ENCODE assay signal across 8 cellular contexts in genomic region chr4:154743683-154744340, GRCh38. TPM values are rescaled to one million over a fixed set of nuclear protein-coding genes. Genes with fewer than 3 reads are reported as not detected.
DNase-seq lines count a peak whose midpoint lies in the region; ATAC-seq and TF ChIP-seq lines count a peak whose summit lies in the region.

Gene LRAT, plus strand, starts transcription at chr4:154744000. Its CDS starts 327 bp downstream, at chr4:154744327.

- H3K27ac ChIP-seq in right lobe of liver = no peak within 1 kb of the TSS

- H3K4me1 ChIP-seq in right lobe of liver = peaks cover 0 to 24% (median 3%) of the 10 kb centered on the region in 4 donors

- no peak within 1 kb of the TSS for H3K27ac Mint-ChIP-seq in T-helper 2 cell treated with Interferon-gamma antibody and Interleukin-4, amounts not matched to agents 5 μg/mL and 100 μg/mL, for 36 hours
- no peak within 1 kb of the TSS for H3K27ac Mint-ChIP-seq in dendritic cell treated with granulocyte-macrophage colony-stimulating factor and Interleukin-4, amounts not matched to agents 40 ng/mL and 50 ng/mL, for 4 days

- H3K9me3 ChIP-seq in right lobe of liver = no peaks in the 10 kb centered on the region

- intact Hi-C loops in dendritic cell treated with granulocyte-macrophage colony-stimulating factor and Interleukin-4, amounts not matched to agents 40 ng/mL and 50 ng/mL, for 4 days (cut with micrococcal nuclease) = no loop called here
- intact Hi-C loops in right lobe of liver (cut with DNase I) = no loop called here

- H3K4me3 Mint-ChIP-seq in T-helper 2 cell treated with Interferon-gamma antibody and Interleukin-4, amounts not matched to agents 5 μg/mL and 100 μg/mL, for 36 hours = peak within 1 kb of the TSS; percentile 87
- peak within 1 kb of the TSS; percentile 83 for H3K4me3 Mint-ChIP-seq in dendritic cell treated with granulocyte-macrophage colony-stimulating factor and Interleukin-4, amounts not matched to agents 40 ng/mL and 50 ng/mL, for 4 days

- TF ChIP-seq CTCF in right lobe of liver (IDR thresholded peaks at IDR 0.05) = no peak

- H3K27me3 ChIP-seq in right lobe of liver = peaks cover 0 to 27% of the 10 kb centered on the region in 2 donors

- no peaks in the 10 kb centered on the region for H3K36me3 Mint-ChIP-seq in T-helper 2 cell treated with Interferon-gamma antibody and Interleukin-4, amounts not matched to agents 5 μg/mL and 100 μg/mL, for 36 hours (ENCODE audit: low read depth)
- no peaks in the 10 kb centered on the region for H3K36me3 Mint-ChIP-seq in dendritic cell treated with granulocyte-macrophage colony-stimulating factor and Interleukin-4, amounts not matched to agents 40 ng/mL and 50 ng/mL, for 4 days (ENCODE audit: low read depth)

- no peaks in the 10 kb centered on the region for H3K36me3 ChIP-seq in right lobe of liver

- no peak for TF ChIP-seq POLR2A in right lobe of liver (IDR thresholded peaks at IDR 0.05)

- DNase-seq in ELF-1 (ENCODE audit: low read depth, low spot score) = peak; percentile 90
- DNase-seq in T-helper 2 cell treated with Interferon-gamma antibody and Interleukin-4, amounts not matched to agents 5 μg/mL and 100 μg/mL, for 36 hours (ENCODE audit: low spot score) = peak; percentile 42
- DNase-seq in right lobe of liver = peak; percentile 57 to 59 (median 58)
- DNase-seq in stimulated activated CD4-positive, alpha-beta T cell treated with anti-CD3 and anti-CD28 coated beads, Interleukin-4, amount 100 ng/mL, for 24 hours = peak; percentile 23
- DNase-seq in Kasumi-1 (lab: John Stamatoyannopoulos, UW) = no peak
- no peak for DNase-seq in AML-193 (lab: John Stamatoyannopoulos, UW)

- H3K4me3 ChIP-seq in right lobe of liver = peak within 1 kb of the TSS; percentile 34 to 53 (median 52)

- ATAC-seq in HG02981 (IDR thresholded peaks at IDR 0.05; ENCODE audit: unreplicated experiment) (peak; percentile 53), right lobe of liver (peak; percentile 80 to 90 (median 84))

- peaks cover 83% of the 10 kb centered on the region for H3K27me3 Mint-ChIP-seq in T-helper 2 cell treated with Interferon-gamma antibody and Interleukin-4, amounts not matched to agents 5 μg/mL and 100 μg/mL, for 36 hours (ENCODE audit: low read depth)
- peaks cover 67% of the 10 kb centered on the region for H3K27me3 Mint-ChIP-seq in dendritic cell treated with granulocyte-macrophage colony-stimulating factor and Interleukin-4, amounts not matched to agents 40 ng/mL and 50 ng/mL, for 4 days

- peaks cover 16% of the 10 kb centered on the region for H3K4me1 Mint-ChIP-seq in T-helper 2 cell treated with Interferon-gamma antibody and Interleukin-4, amounts not matched to agents 5 μg/mL and 100 μg/mL, for 36 hours (ENCODE audit: low read depth)
- peaks cover 25% of the 10 kb centered on the region for H3K4me1 Mint-ChIP-seq in dendritic cell treated with granulocyte-macrophage colony-stimulating factor and Interleukin-4, amounts not matched to agents 40 ng/mL and 50 ng/mL, for 4 days (ENCODE audit: low read depth)

- WGBS in right lobe of liver (ENCODE audit: insufficient coverage, low coverage, low lambda C conversion rate, missing lambda C conversion rate) = 5% methylated on average over 17 of the region's 55 CpGs

- H3K9me3 Mint-ChIP-seq in T-helper 2 cell treated with Interferon-gamma antibody and Interleukin-4, amounts not matched to agents 5 μg/mL and 100 μg/mL, for 36 hours = no peaks in the 10 kb centered on the region
- H3K9me3 Mint-ChIP-seq in dendritic cell treated with granulocyte-macrophage colony-stimulating factor and Interleukin-4, amounts not matched to agents 40 ng/mL and 50 ng/mL, for 4 days = no peaks in the 10 kb centered on the region

RNA-seq across cellular contexts. Expression of gene LRAT, which starts in this region (rescaled TPM):
- total RNA-seq in right lobe of liver = 1 to 10 TPM in 3 of 6 experiments, under 1 TPM in 3; 0.70 to 4.9 (median 1.5) TPM

Comparison
In these comparisons a context has a peak if more than half of its experiments do, and no peak if none do; other contexts are left out.
1. DNase-seq: peak in ELF-1 (single experiment), T-helper 2 cell treated with Interferon-gamma antibody and Interleukin-4, amounts not matched to agents 5 μg/mL and 100 μg/mL, for 36 hours (single experiment), right lobe of liver (3 of 3) and stimulated activated CD4-positive, alpha-beta T cell treated with anti-CD3 and anti-CD28 coated beads, Interleukin-4, amount 100 ng/mL, for 24 hours (single experiment); none in Kasumi-1 (0 of 2) and AML-193 (0 of 2).